Comparison of ENCODE assay signal across 10 cellular contexts in genomic region chr15:71575474-71576045, GRCh38.
DNase-seq lines count a peak whose midpoint lies in the region; FAIRE-seq and TF ChIP-seq lines count a peak whose summit lies in the region.
"Had no signal": no experiment of that assay in that cellular context is flagged by ENCODE, and none has a peak within 500 bp of the region (broad histone marks: within the 10 kb centered on the region; RNA-seq: fewer than 3 reads in every experiment).

No MANE protein-coding gene starts in this region.

- H4K20me1 ChIP-seq in DOHH2 (ENCODE audit: control insufficient read depth, insufficient read depth, low read depth, low read length) = no peaks in the 10 kb centered on the region
- peaks cover 3% of the 10 kb centered on the region for H4K20me1 ChIP-seq in osteoblast (ENCODE audit: insufficient read depth, low read length)

- no peak overlapping the region for H3K4me2 ChIP-seq in DOHH2 (ENCODE audit: low read length)
- no peak overlapping the region for H3K4me2 ChIP-seq in osteoblast (ENCODE audit: insufficient read depth, low read length)

- H3K4me3 ChIP-seq in DOHH2 (ENCODE audit: low read length) (no peak overlapping the region), bronchial epithelial cell (ENCODE audit: low read depth, low read length) (no peak overlapping the region), osteoblast (ENCODE audit: insufficient read depth, low read length) (no peak overlapping the region)

- H3K79me2 ChIP-seq in DOHH2 (ENCODE audit: control insufficient read depth, low read length) (no peaks in the 10 kb centered on the region), osteoblast (ENCODE audit: insufficient read depth, low read length) (no peaks in the 10 kb centered on the region)

- H2AFZ ChIP-seq in osteoblast (ENCODE audit: low read length) = no peak overlapping the region

- peaks cover 3% of the 10 kb centered on the region; the same call in 1 of the 2 replicates for H3K27me3 ChIP-seq in DOHH2 (ENCODE audit: control insufficient read depth, low read length)
- H3K27me3 ChIP-seq in bronchial epithelial cell (ENCODE audit: control insufficient read depth, insufficient read depth, low read length) = no peaks in the 10 kb centered on the region
- H3K27me3 ChIP-seq in osteoblast (ENCODE audit: insufficient read depth, low read length) = peaks cover 4% of the 10 kb centered on the region

- H3K27ac Mint-ChIP-seq in activated CD4-positive, alpha-beta T cell treated with anti-CD3 and anti-CD28 coated beads, Interleukin-2, amount 10 ng/mL, durations not matched to agents 24 days and 14 days = no peak overlapping the region
- H3K27ac Mint-ChIP-seq: T-helper 1 cell treated with Interleukin-12 subunit alpha and Interleukin-12 subunit beta and Interleukin-4 antibody, amounts not matched to agents 30 μg/mL and 1 μg/mL, for 36 hours had no signal

- FAIRE-seq in bronchial epithelial cell (lab: Jason Lieb, UNC) (no peak), H54 (lab: Jason Lieb, UNC) (no peak)

- no peaks in the 10 kb centered on the region for H3K9me3 Mint-ChIP-seq in activated CD4-positive, alpha-beta T cell treated with anti-CD3 and anti-CD28 coated beads, Interleukin-2, amount 10 ng/mL, durations not matched to agents 24 days and 14 days
- H3K9me3 Mint-ChIP-seq: T-helper 1 cell treated with Interleukin-12 subunit alpha and Interleukin-12 subunit beta and Interleukin-4 antibody, amounts not matched to agents 30 μg/mL and 1 μg/mL, for 36 hours had no signal

- no peaks in the 10 kb centered on the region for H3K36me3 Mint-ChIP-seq in activated CD4-positive, alpha-beta T cell treated with anti-CD3 and anti-CD28 coated beads, Interleukin-2, amount 10 ng/mL, durations not matched to agents 24 days and 14 days (ENCODE audit: low read depth)

- no peak overlapping the region for H3K4me3 Mint-ChIP-seq in activated CD4-positive, alpha-beta T cell treated with anti-CD3 and anti-CD28 coated beads, Interleukin-2, amount 10 ng/mL, durations not matched to agents 24 days and 14 days
- H3K4me3 Mint-ChIP-seq: T-helper 1 cell treated with Interleukin-12 subunit alpha and Interleukin-12 subunit beta and Interleukin-4 antibody, amounts not matched to agents 30 μg/mL and 1 μg/mL, for 36 hours had no signal

- H3K4me1 ChIP-seq in DOHH2 (ENCODE audit: control insufficient read depth, low read length) = no peaks in the 10 kb centered on the region
- H3K4me1 ChIP-seq in osteoblast (ENCODE audit: insufficient read depth, low read length) = no peaks in the 10 kb centered on the region

- intact Hi-C loops in activated CD4-positive, alpha-beta T cell treated with anti-CD3 and anti-CD28 coated beads, Interleukin-2, amount 10 ng/mL, durations not matched to agents 24 days and 14 days (cut with micrococcal nuclease) = loop anchor here (5.0 kb wide), 1 partner anchor 157 kb away; no protein-coding TSS in a partner anchor

- no peaks in the 10 kb centered on the region for H3F3A ChIP-seq in DOHH2 (ENCODE audit: control insufficient read depth, insufficient read depth)

- peaks cover 8% of the 10 kb centered on the region for H3K27me3 Mint-ChIP-seq in activated CD4-positive, alpha-beta T cell treated with anti-CD3 and anti-CD28 coated beads, Interleukin-2, amount 10 ng/mL, durations not matched to agents 24 days and 14 days

- H3K9me2 ChIP-seq in DOHH2 (replicated peaks; ENCODE audit: control insufficient read depth, low read length) = no peaks in the 10 kb centered on the region

- no peak overlapping the region for H3K27ac ChIP-seq in DOHH2 (ENCODE audit: low read depth, low read length)
- H3K27ac ChIP-seq in osteoblast (ENCODE audit: low read depth, low read length) = no peak overlapping the region

- TF ChIP-seq CTCF in DOHH2 (IDR thresholded peaks at IDR 0.05; ENCODE audit: low read depth, low read length, poor library complexity, severe bottlenecking) (peak; percentile 50), bronchial epithelial cell (IDR thresholded peaks at IDR 0.05; ENCODE audit: insufficient read depth, low read length, severe bottlenecking) (peak; percentile 38), osteoblast (IDR thresholded peaks at IDR 0.05; ENCODE audit: extremely low read depth, low read depth, low read length) (peak; percentile 56)

- DNase-seq in LHCN-M2 (ENCODE audit: low read depth) = peak; percentile 19
- peak; percentile 16 for DNase-seq in bronchial epithelial cell (ENCODE audit: low read depth)
- DNase-seq in osteoblast (ENCODE audit: insufficient read length, low spot score, missing footprints) = no peak
- DNase-seq in activated CD4-positive, alpha-beta T cell treated with anti-CD3 and anti-CD28 coated beads, Interleukin-2, amount 10 ng/mL, durations not matched to agents 24 days and 14 days = no peak
- no peak for DNase-seq in middle frontal gyrus (ENCODE audit: extremely low spot score, low spot score)
- DNase-seq in H54 (ENCODE audit: insufficient read length, low spot score) = no peak
- no peak for DNase-seq in stimulated activated CD4-positive, alpha-beta T cell treated with anti-CD3 and anti-CD28 coated beads, Interleukin-2, amount 100 ng/mL, for 48 hours
- DNase-seq: kidney glomerular epithelial cell had no signal

- no peaks in the 10 kb centered on the region for H3K36me3 ChIP-seq in DOHH2 (ENCODE audit: control insufficient read depth, low read length)
- no peaks in the 10 kb centered on the region for H3K36me3 ChIP-seq in bronchial epithelial cell (ENCODE audit: control insufficient read depth, insufficient read depth, low read length)
- H3K36me3 ChIP-seq in osteoblast (ENCODE audit: insufficient read depth, low read length) = no peaks in the 10 kb centered on the region

- no peaks in the 10 kb centered on the region for H3K4me1 Mint-ChIP-seq in activated CD4-positive, alpha-beta T cell treated with anti-CD3 and anti-CD28 coated beads, Interleukin-2, amount 10 ng/mL, durations not matched to agents 24 days and 14 days

- no peaks in the 10 kb centered on the region for H3K9me3 ChIP-seq in DOHH2 (ENCODE audit: control insufficient read depth, insufficient read depth, low read length)
- no peaks in the 10 kb centered on the region for H3K9me3 ChIP-seq in osteoblast (ENCODE audit: low read depth, low read length)

- TF ChIP-seq POLR2A in H54 (IDR thresholded peaks at IDR 0.05; ENCODE audit: low read depth, low read length) = no peak

Comparison
In these comparisons a context has a peak if more than half of its experiments do, and no peak if none do; other contexts are left out.
1. DNase-seq: peak in LHCN-M2 (single experiment) and bronchial epithelial cell (single experiment); none in osteoblast (single experiment), activated CD4-positive, alpha-beta T cell treated with anti-CD3 and anti-CD28 coated beads, Interleukin-2, amount 10 ng/mL, durations not matched to agents 24 days and 14 days (single experiment), middle frontal gyrus (single experiment), H54 (single experiment) and stimulated activated CD4-positive, alpha-beta T cell treated with anti-CD3 and anti-CD28 coated beads, Interleukin-2, amount 100 ng/mL, for 48 hours (0 of 2).
2. Peak in every context shown above with its lines, with median percentiles within 50 percentile points of each other: CTCF ChIP-seq.